In the genomic region with DNA sequence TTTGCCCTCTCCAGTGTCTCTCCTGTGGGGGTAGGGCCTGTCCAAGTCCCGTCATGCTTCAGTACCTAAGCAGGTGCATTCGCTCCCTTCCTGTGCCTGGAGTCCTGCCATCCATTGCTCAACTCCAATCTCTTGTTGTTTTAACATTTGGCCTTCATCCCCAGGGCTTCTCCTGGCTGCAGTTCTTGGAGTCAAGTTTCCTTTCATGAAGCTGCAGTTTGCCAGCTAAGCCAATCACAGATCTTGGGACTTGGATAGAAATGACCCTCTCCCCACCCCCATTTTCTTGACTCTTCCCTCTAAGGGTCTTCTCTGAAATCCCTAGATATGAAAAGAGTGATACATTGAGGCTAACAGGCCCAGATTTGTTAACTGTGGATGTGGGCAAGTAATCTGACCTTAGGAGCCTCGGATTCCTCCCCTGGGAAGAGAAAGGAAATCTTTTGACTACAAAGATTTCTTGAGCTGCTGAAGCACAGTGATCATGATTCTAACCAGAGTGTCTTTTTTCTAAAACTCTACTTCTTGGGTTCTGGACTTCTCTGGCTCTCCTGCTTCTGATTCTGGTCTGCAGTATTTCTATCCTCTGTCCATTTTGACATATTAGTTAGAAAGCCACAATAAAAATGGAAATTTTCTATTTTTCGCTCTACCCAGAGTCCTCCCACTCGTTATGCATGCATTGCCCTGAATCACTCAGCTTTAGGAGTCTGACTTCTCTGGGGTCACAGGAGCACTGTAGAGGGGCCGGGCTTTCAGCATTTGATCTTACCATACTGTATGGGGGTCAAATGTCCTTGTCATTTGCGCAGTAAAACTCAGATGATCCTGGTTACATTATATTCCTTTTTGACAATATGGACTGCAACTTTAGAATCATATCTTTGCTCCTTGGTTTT, we compare ENCODE assay signal across 12 cellular contexts.
DNase-seq lines count a peak whose midpoint lies in the region; TF ChIP-seq lines count a peak whose summit lies in the region.
"Had no signal": no experiment of that assay in that cellular context is flagged by ENCODE, and none has a peak within 500 bp of the region (broad histone marks: within the 10 kb centered on the region; RNA-seq: fewer than 3 reads in every experiment).

No MANE protein-coding gene starts in this region.

- TF ChIP-seq CTCF in mammary epithelial cell (conservative IDR thresholded peaks at IDR 0.05 in 1 of 2, IDR thresholded peaks at IDR 0.05 in 1 of 2; ENCODE audit: extremely low read depth in 1 of 2, insufficient read depth in 1 of 2, low read depth in 1 of 2, low read length in 2 of 2) = no peak
- TF ChIP-seq CTCF in mesothelial cell of epicardium (IDR thresholded peaks at IDR 0.05; ENCODE audit: unreplicated experiment) = no peak

- no peak overlapping the region for H3K4me2 ChIP-seq in mammary epithelial cell (ENCODE audit: insufficient read depth, low read depth, low read length)

- peak; percentile 74 for DNase-seq in COLO668 (lab: John Stamatoyannopoulos, UW; ENCODE audit: unreplicated experiment)
- peak; percentile 84 for DNase-seq in NCI-H187 treated with DMSO at 0.1 percent for 48 hours (lab: John Stamatoyannopoulos, UW)
- peak; percentile 35 for DNase-seq in mammary epithelial cell
- DNase-seq in mesothelial cell of epicardium (ENCODE audit: low spot score in 2 of 2, unreplicated experiment in 2 of 2) = no peak
- DNase-seq in retina = no peak
- no peak for DNase-seq in activated naive CD4-positive, alpha-beta T cell treated with anti-CD3 and anti-CD28 coated beads, Interleukin-2, amount 10 ng/mL, durations not matched to agents 7 days and 5 days
- no peak for DNase-seq in amygdala (lab: John Stamatoyannopoulos, UW)
- no peak for DNase-seq in anterior cingulate cortex (lab: John Stamatoyannopoulos, UW)
- DNase-seq: activated CD8-positive, alpha-beta T cell treated with anti-CD3 and anti-CD28 coated beads, Interleukin-2, amount 10 ng/mL, durations not matched to agents 7 days and 5 days; CD4-positive, alpha-beta T cell; KBM-7 had no signal

- H3K79me2 ChIP-seq in mammary epithelial cell (ENCODE audit: insufficient read depth, low read length) = no peaks in the 10 kb centered on the region

- no peaks in the 10 kb centered on the region for H3K27me3 Mint-ChIP-seq in mesothelial cell of epicardium (ENCODE audit: low read depth)
- peaks cover 25% of the 10 kb centered on the region for H3K27me3 Mint-ChIP-seq in activated naive CD4-positive, alpha-beta T cell treated with anti-CD3 and anti-CD28 coated beads, Interleukin-2, amount 10 ng/mL, durations not matched to agents 7 days and 5 days
- H3K27me3 Mint-ChIP-seq: CD4-positive, alpha-beta T cell had no signal

- H3K9me3 ChIP-seq in mammary epithelial cell (replicated peaks; ENCODE audit: insufficient read depth, low read length) = no peaks in the 10 kb centered on the region

- H3K9me3 Mint-ChIP-seq in mesothelial cell of epicardium = no peaks in the 10 kb centered on the region
- no peaks in the 10 kb centered on the region for H3K9me3 Mint-ChIP-seq in activated naive CD4-positive, alpha-beta T cell treated with anti-CD3 and anti-CD28 coated beads, Interleukin-2, amount 10 ng/mL, durations not matched to agents 7 days and 5 days
- H3K9me3 Mint-ChIP-seq: CD4-positive, alpha-beta T cell had no signal

- peaks cover 14% of the 10 kb centered on the region for H3K4me1 Mint-ChIP-seq in mesothelial cell of epicardium
- no peaks in the 10 kb centered on the region for H3K4me1 Mint-ChIP-seq in activated naive CD4-positive, alpha-beta T cell treated with anti-CD3 and anti-CD28 coated beads, Interleukin-2, amount 10 ng/mL, durations not matched to agents 7 days and 5 days

- in situ Hi-C loops in mammary epithelial cell (cut with MboI; ENCODE audit: low sequenced_read_pairs in 2 of 2) = no loop called here

- no peak overlapping the region for H3K4me3 ChIP-seq in mammary epithelial cell (replicated peaks in 1 of 3; ENCODE audit: insufficient read depth in 1 of 3, low read depth in 2 of 3, low read length in 3 of 3)

- dilution Hi-C loops in mammary epithelial cell (cut with HindIII; ENCODE audit: low sequenced_read_pairs) = loop anchor here (5.0 kb wide), 2 partner anchors 59 to 106 kb away; partner anchors contain the start of gene CHRNA9

- H3K36me3 Mint-ChIP-seq in mesothelial cell of epicardium = no peaks in the 10 kb centered on the region
- no peaks in the 10 kb centered on the region for H3K36me3 Mint-ChIP-seq in activated naive CD4-positive, alpha-beta T cell treated with anti-CD3 and anti-CD28 coated beads, Interleukin-2, amount 10 ng/mL, durations not matched to agents 7 days and 5 days

- H2AFZ ChIP-seq in mammary epithelial cell (ENCODE audit: low read depth, low read length) = no peak overlapping the region

- no peaks in the 10 kb centered on the region for H3K4me1 ChIP-seq in mammary epithelial cell (ENCODE audit: insufficient read depth, low read length)

- intact Hi-C loops in mammary epithelial cell (cut with micrococcal nuclease) = no loop called here

- no peak overlapping the region for H3K9ac ChIP-seq in mammary epithelial cell (ENCODE audit: insufficient read depth, low read length)

- no peak overlapping the region for H3K27ac ChIP-seq in mammary epithelial cell (ENCODE audit: insufficient read depth, low read depth, low read length)
- H3K27ac ChIP-seq: epithelial cell of prostate had no signal

- H3K36me3 ChIP-seq in mammary epithelial cell (ENCODE audit: insufficient read depth, low read length) = no peaks in the 10 kb centered on the region

- 58% methylated on average over 7 of the region's 7 CpGs for WGBS in mammary epithelial cell (ENCODE audit: low coverage, missing lambda C conversion rate)

- no peaks in the 10 kb centered on the region for H3K27me3 ChIP-seq in mammary epithelial cell (ENCODE audit: insufficient read depth, low read length)

- no TSS peak for BruUV-seq in mammary epithelial cell (replicated peaks; lab: Mats Ljungman, UMichigan)

- H4K20me1 ChIP-seq in mammary epithelial cell (ENCODE audit: insufficient read depth, low read length) = no peaks in the 10 kb centered on the region

- H3K4me3 Mint-ChIP-seq in mesothelial cell of epicardium = no peak overlapping the region
- no peak overlapping the region for H3K4me3 Mint-ChIP-seq in activated naive CD4-positive, alpha-beta T cell treated with anti-CD3 and anti-CD28 coated beads, Interleukin-2, amount 10 ng/mL, durations not matched to agents 7 days and 5 days
- H3K4me3 Mint-ChIP-seq: activated CD8-positive, alpha-beta T cell treated with anti-CD3 and anti-CD28 coated beads, Interleukin-2, amount 10 ng/mL, durations not matched to agents 7 days and 5 days; CD4-positive, alpha-beta T cell had no signal

- CTCF ChIA-PET in mammary epithelial cell (lab: Charles Lee; ENCODE audit: low non-redundant PET) = interaction anchor here (0.6 kb wide), 1 partner anchor 35 kb away, joined by 9 read pairs; no protein-coding TSS in a partner anchor
- CTCF ChIA-PET in activated naive CD4-positive, alpha-beta T cell treated with anti-CD3 and anti-CD28 coated beads, Interleukin-2, amount 10 ng/mL, durations not matched to agents 7 days and 5 days (lab: Charles Lee) = no interaction called here

- H3K27ac Mint-ChIP-seq in mesothelial cell of epicardium = peak overlapping the region; percentile 18
- H3K27ac Mint-ChIP-seq in activated naive CD4-positive, alpha-beta T cell treated with anti-CD3 and anti-CD28 coated beads, Interleukin-2, amount 10 ng/mL, durations not matched to agents 7 days and 5 days = no peak overlapping the region
- H3K27ac Mint-ChIP-seq: activated CD8-positive, alpha-beta T cell treated with anti-CD3 and anti-CD28 coated beads, Interleukin-2, amount 10 ng/mL, durations not matched to agents 7 days and 5 days; CD4-positive, alpha-beta T cell had no signal

Comparison
In these comparisons a context has a peak if more than half of its experiments do, and no peak if none do; other contexts are left out.
1. DNase-seq: peak in COLO668 (single experiment), NCI-H187 treated with DMSO at 0.1 percent for 48 hours (single experiment) and mammary epithelial cell (single experiment); none in mesothelial cell of epicardium (0 of 2), retina (single experiment), activated naive CD4-positive, alpha-beta T cell treated with anti-CD3 and anti-CD28 coated beads, Interleukin-2, amount 10 ng/mL, durations not matched to agents 7 days and 5 days (single experiment), amygdala (0 of 56) and anterior cingulate cortex (0 of 58).